ENCODE assay signal across 16 cellular contexts in genomic region chr2:217834057-217834620, GRCh38.
DNase-seq lines count a peak whose midpoint lies in the region; ATAC-seq and TF ChIP-seq lines count a peak whose summit lies in the region.
"Had no signal": no experiment of that assay in that cellular context is flagged by ENCODE, and none has a peak within 500 bp of the region (broad histone marks: within the 10 kb centered on the region; RNA-seq: fewer than 3 reads in every experiment).

No MANE protein-coding gene starts in this region.

- H3K9ac ChIP-seq in BLaER1 treated with 17β-estradiol and CSF1 and Interleukin-3, amounts not matched to agents 10 nM and 100 nM: no peak overlapping the region
- no peak overlapping the region for H3K9ac ChIP-seq in rectal smooth muscle tissue (ENCODE audit: low read length)

- H3K4me1 ChIP-seq in BLaER1 treated with 17β-estradiol and CSF1 and Interleukin-3, amounts not matched to agents 10 nM and 100 nM: peaks cover 13 to 38% (median 19%) of the 10 kb centered on the region in 10 experiments
- H3K4me1 ChIP-seq in body of pancreas: peaks cover 5% of the 10 kb centered on the region
- H3K4me1 ChIP-seq in right cardiac atrium (ENCODE audit: control insufficient read depth, insufficient read depth, low read length): peaks cover 50% of the 10 kb centered on the region
- H3K4me1 ChIP-seq in rectal smooth muscle tissue (ENCODE audit: control insufficient read depth, insufficient read depth, low read length): peaks cover 27% of the 10 kb centered on the region
- H3K4me1 ChIP-seq: pancreas had no signal

- no peak overlapping the region for H3K4me3 ChIP-seq in BLaER1 treated with 17β-estradiol and CSF1 and Interleukin-3, amounts not matched to agents 10 nM and 100 nM
- H3K4me3 ChIP-seq in body of pancreas: no peak overlapping the region
- H3K4me3 ChIP-seq in right cardiac atrium (ENCODE audit: low read length): no peak overlapping the region
- H3K4me3 ChIP-seq in rectal smooth muscle tissue (ENCODE audit: low read length): no peak overlapping the region
- no peak overlapping the region for H3K4me3 ChIP-seq in WERI-Rb-1 (ENCODE audit: low read depth, low read length)
- H3K4me3 ChIP-seq: pancreas had no signal

- H3K4me2 ChIP-seq in BLaER1 treated with 17β-estradiol and CSF1 and Interleukin-3, amounts not matched to agents 10 nM and 100 nM: peak overlapping the region; percentile 56 to 82 (median 68)

- DNase-seq in body of pancreas (peak in 1 of 4 donors; percentile 70), right cardiac atrium (peak; percentile 68 to 84 (median 74)), WERI-Rb-1 (no peak), NCI-H2196 (lab: John Stamatoyannopoulos, UW; ENCODE audit: unreplicated experiment) (no peak), NCI-H128 (lab: John Stamatoyannopoulos, UW; ENCODE audit: unreplicated experiment) (no peak)
- DNase-seq: activated CD4-positive, alpha-beta T cell treated with anti-CD3 and anti-CD28 coated beads for 48 hours; activated CD8-positive, alpha-beta memory T cell treated with anti-CD3 and anti-CD28 coated beads, Interleukin-2, amount 50 U/mL, for 48 hours; COR-L47; dermis blood vessel endothelial cell; NCI-H1105; stimulated activated CD4-positive, alpha-beta T cell treated with anti-CD3 and anti-CD28 coated beads, Interleukin-12 subunit alpha, Interleukin-12 subunit beta, amount 100 ng/mL, for 4 hours; stimulated activated naive CD4-positive, alpha-beta T cell had no signal

- H3K27ac ChIP-seq in BLaER1 treated with 17β-estradiol and CSF1 and Interleukin-3, amounts not matched to agents 10 nM and 100 nM: peak overlapping the region in 8 of 11 experiments; percentile 3 to 49 (median 30); a peak in 10 of 22 replicates
- H3K27ac ChIP-seq in body of pancreas (peak overlapping the region in 1 of 4 donors; percentile 47), right cardiac atrium (ENCODE audit: low read length) (peak overlapping the region; percentile 78), rectal smooth muscle tissue (ENCODE audit: low read depth, low read length) (peak overlapping the region; percentile 88), WERI-Rb-1 (no peak overlapping the region)

- no peak for TF ChIP-seq CTCF in body of pancreas (IDR thresholded peaks at IDR 0.05)
- no peak for TF ChIP-seq CTCF in WERI-Rb-1 (IDR thresholded peaks at IDR 0.05; ENCODE audit: low read depth, low read length)

- intact Hi-C loops in body of pancreas (cut with DNase I) (no loop called here), right cardiac atrium (cut with DNase I) (no loop called here)

- peak in 2 of 3 donors; percentile 22 to 50 for TF ChIP-seq POLR2A in body of pancreas (IDR thresholded peaks at IDR 0.05)

- ATAC-seq in body of pancreas (no peak), right cardiac atrium (peak; percentile 4 to 24), SK-N-SH treated with all-trans-retinoic acid at 6 μM for 48 hours (no peak)

- H4K20me1 ChIP-seq in BLaER1 treated with 17β-estradiol and CSF1 and Interleukin-3, amounts not matched to agents 10 nM and 100 nM: peaks cover 0 to 90% (median 0%) of the 10 kb centered on the region in 11 experiments; a peak in 4 of 22 replicates

- H3K27me3 ChIP-seq in BLaER1 treated with 17β-estradiol and CSF1 and Interleukin-3, amounts not matched to agents 10 nM and 100 nM: no peaks in the 10 kb centered on the region
- no peaks in the 10 kb centered on the region for H3K27me3 ChIP-seq in body of pancreas
- no peaks in the 10 kb centered on the region for H3K27me3 ChIP-seq in right cardiac atrium (ENCODE audit: control insufficient read depth, insufficient read depth)
- H3K27me3 ChIP-seq in rectal smooth muscle tissue (ENCODE audit: control insufficient read depth, insufficient read depth, low read length): no peaks in the 10 kb centered on the region
- no peaks in the 10 kb centered on the region for H3K27me3 ChIP-seq in WERI-Rb-1 (ENCODE audit: insufficient read depth, low read depth, severe bottlenecking)
- H3K27me3 ChIP-seq: pancreas had no signal

- H3K36me3 ChIP-seq in BLaER1 treated with 17β-estradiol and CSF1 and Interleukin-3, amounts not matched to agents 10 nM and 100 nM: peaks cover 0 to 65% (median 54%) of the 10 kb centered on the region in 11 experiments; a peak in 16 of 22 replicates
- H3K36me3 ChIP-seq in body of pancreas (replicated peaks in 1 of 2; ENCODE audit: insufficient read depth in 1 of 2, low read depth in 2 of 2) (peaks cover 10 to 26% of the 10 kb centered on the region in 2 donors), rectal smooth muscle tissue (ENCODE audit: control insufficient read depth, insufficient read depth, low read length) (peaks cover 48% of the 10 kb centered on the region), WERI-Rb-1 (no peaks in the 10 kb centered on the region)

- H3K9me3 ChIP-seq in BLaER1 treated with 17β-estradiol and CSF1 and Interleukin-3, amounts not matched to agents 10 nM and 100 nM (replicated peaks in 1 of 11): no peaks in the 10 kb centered on the region
- H3K9me3 ChIP-seq in body of pancreas (no peaks in the 10 kb centered on the region), right cardiac atrium (ENCODE audit: control insufficient read depth, low read length) (no peaks in the 10 kb centered on the region), WERI-Rb-1 (ENCODE audit: severe bottlenecking) (no peaks in the 10 kb centered on the region)
- H3K9me3 ChIP-seq: pancreas had no signal

- 73 to 85% methylated on average over 3 of the region's 3 CpGs for WGBS in body of pancreas, 2 donors
- 55% methylated on average over 3 of the region's 3 CpGs for WGBS in right cardiac atrium

TF ChIP-seq in SK-N-SH treated with all-trans-retinoic acid at 6 μM for 48 hours, 23 proteins besides CTCF, POLR2A, EP300 and RAD21 (continues in another document):
- TF ChIP-seq TSHZ2 (CRISPR knock-in tag; IDR thresholded peaks at IDR 0.05): no peak
- no peak for TF ChIP-seq CSDC2 (CRISPR knock-in tag; IDR thresholded peaks at IDR 0.05)
- TF ChIP-seq CSRNP3 (CRISPR knock-in tag; IDR thresholded peaks at IDR 0.05): no peak
- TF ChIP-seq ZNF565 (CRISPR knock-in tag; conservative IDR thresholded peaks at IDR 0.05; ENCODE audit: low read depth): no peak
- no peak for TF ChIP-seq OSR1 (CRISPR knock-in tag; IDR thresholded peaks at IDR 0.05)
- TF ChIP-seq, protein P1, sequence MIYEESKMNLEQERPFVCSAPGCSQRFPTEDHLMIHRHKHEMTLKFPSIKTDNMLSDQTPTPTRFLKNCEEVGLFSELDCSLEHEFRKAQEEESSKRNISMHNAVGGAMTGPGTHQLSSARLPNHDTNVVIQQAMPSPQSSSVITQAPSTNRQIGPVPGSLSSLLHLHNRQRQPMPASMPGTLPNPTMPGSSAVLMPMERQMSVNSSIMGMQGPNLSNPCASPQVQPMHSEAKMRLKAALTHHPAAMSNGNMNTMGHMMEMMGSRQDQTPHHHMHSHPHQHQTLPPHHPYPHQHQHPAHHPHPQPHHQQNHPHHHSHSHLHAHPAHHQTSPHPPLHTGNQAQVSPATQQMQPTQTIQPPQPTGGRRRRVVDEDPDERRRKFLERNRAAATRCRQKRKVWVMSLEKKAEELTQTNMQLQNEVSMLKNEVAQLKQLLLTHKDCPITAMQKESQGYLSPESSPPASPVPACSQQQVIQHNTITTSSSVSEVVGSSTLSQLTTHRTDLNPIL (CRISPR knock-in tag; IDR thresholded peaks at IDR 0.05; ENCODE audit: low read depth): no peak
- no peak for TF ChIP-seq ZFP30 (CRISPR knock-in tag; IDR thresholded peaks at IDR 0.05)
- TF ChIP-seq ZC3H10 (CRISPR knock-in tag; IDR thresholded peaks at IDR 0.05): no peak
- TF ChIP-seq ZNF8 (CRISPR knock-in tag; IDR thresholded peaks at IDR 0.05): no peak
- no peak for TF ChIP-seq SNAI2 (CRISPR knock-in tag; IDR thresholded peaks at IDR 0.05)
- TF ChIP-seq ISL1 (CRISPR knock-in tag; IDR thresholded peaks at IDR 0.05): no peak
- no peak for TF ChIP-seq RARB (CRISPR knock-in tag; IDR thresholded peaks at IDR 0.05)
- no peak for TF ChIP-seq ZFP3 (CRISPR knock-in tag; IDR thresholded peaks at IDR 0.05)
- no peak for TF ChIP-seq TOX (CRISPR knock-in tag; IDR thresholded peaks at IDR 0.05; ENCODE audit: borderline replicate concordance)
- TF ChIP-seq TCF4 (CRISPR knock-in tag; IDR thresholded peaks at IDR 0.05; ENCODE audit: borderline replicate concordance): no peak
- no peak for TF ChIP-seq ARNTL (CRISPR knock-in tag; IDR thresholded peaks at IDR 0.05; ENCODE audit: borderline replicate concordance, low read depth)

Comparison
In these comparisons a context has a peak if more than half of its experiments do, and no peak if none do; other contexts are left out.
1. ATAC-seq: peak in right cardiac atrium (2 of 2); none in body of pancreas (single experiment) and SK-N-SH treated with all-trans-retinoic acid at 6 μM for 48 hours (single experiment).
2. DNase-seq: peak in right cardiac atrium (3 of 3); none in WERI-Rb-1 (single experiment), NCI-H2196 (single experiment) and NCI-H128 (single experiment).